ENCODE assay signal across 1 cellular context in the genomic region with DNA sequence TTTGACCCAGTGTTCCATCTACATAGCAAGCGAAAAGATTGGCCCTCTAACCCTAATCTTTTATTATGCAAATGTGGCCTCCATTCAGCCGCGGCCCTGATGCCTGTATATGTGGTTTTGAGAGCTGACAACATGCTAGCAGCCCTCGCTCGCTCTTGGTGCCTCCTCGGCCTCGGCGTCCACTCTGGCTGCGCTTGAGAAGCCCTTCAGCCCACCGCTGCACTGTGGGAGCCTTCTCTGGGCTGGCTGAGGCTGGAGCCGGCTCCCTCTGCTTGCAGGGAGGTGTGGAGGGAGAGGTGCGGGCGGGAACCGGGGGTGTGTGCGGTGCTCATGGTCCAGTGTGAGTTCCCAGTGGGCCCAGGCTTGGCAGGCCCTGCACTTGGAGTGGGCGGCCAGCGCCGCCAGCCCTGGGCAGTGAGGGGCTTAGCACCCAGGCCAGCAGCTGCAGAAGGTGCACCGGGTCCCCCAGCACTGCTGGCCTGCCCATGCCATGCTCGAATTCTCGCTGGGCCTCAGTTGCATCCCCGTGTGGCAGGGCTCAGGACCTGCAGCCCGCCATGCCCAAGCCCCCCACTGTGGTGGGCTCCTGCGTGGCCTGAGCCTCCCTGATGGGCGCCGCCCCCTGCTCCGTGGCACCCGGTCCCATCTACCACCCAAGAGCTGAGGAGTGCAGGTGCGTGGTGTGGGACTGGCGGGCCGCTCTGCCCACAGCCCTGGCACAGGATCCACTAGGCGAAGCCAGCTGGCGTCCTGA.
TF ChIP-seq lines count a peak whose summit lies in the region.

No MANE protein-coding gene starts in this region.

TF ChIP-seq in H1, 55 proteins besides CTCF, POLR2A, EP300 and RAD21 (continued from another document):
- TF ChIP-seq PHF8 (conservative IDR thresholded peaks at IDR 0.05; ENCODE audit: low read depth, low read length) (no peak), MAFK (IDR thresholded peaks at IDR 0.05; ENCODE audit: low read depth, low read length) (no peak), POU5F1 (IDR thresholded peaks at IDR 0.05; ENCODE audit: low read depth, low read length) (0 out of 2 replicates have a peak, but pooled peaks have one; percentile 63), KDM4A (IDR thresholded peaks at IDR 0.05; ENCODE audit: low read depth, low read length, severe bottlenecking) (peak; percentile 20)
- TF ChIP-seq, protein P1, sequence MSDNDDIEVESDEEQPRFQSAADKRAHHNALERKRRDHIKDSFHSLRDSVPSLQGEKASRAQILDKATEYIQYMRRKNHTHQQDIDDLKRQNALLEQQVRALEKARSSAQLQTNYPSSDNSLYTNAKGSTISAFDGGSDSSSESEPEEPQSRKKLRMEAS (IDR thresholded peaks at IDR 0.05), result peak; percentile 32
- TF ChIP-seq, protein P2, sequence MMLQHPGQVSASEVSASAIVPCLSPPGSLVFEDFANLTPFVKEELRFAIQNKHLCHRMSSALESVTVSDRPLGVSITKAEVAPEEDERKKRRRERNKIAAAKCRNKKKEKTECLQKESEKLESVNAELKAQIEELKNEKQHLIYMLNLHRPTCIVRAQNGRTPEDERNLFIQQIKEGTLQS (IDR thresholded peaks at IDR 0.05; ENCODE audit: insufficient read depth, low read depth, low read length), result no peak
- TF ChIP-seq, protein P3, sequence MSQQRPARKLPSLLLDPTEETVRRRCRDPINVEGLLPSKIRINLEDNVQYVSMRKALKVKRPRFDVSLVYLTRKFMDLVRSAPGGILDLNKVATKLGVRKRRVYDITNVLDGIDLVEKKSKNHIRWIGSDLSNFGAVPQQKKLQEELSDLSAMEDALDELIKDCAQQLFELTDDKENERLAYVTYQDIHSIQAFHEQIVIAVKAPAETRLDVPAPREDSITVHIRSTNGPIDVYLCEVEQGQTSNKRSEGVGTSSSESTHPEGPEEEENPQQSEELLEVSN (IDR thresholded peaks at IDR 0.05), result peak; percentile 79; the same call in 1 of the 2 replicates
